ENCODE assay signal across 1 cellular context in the genomic region with DNA sequence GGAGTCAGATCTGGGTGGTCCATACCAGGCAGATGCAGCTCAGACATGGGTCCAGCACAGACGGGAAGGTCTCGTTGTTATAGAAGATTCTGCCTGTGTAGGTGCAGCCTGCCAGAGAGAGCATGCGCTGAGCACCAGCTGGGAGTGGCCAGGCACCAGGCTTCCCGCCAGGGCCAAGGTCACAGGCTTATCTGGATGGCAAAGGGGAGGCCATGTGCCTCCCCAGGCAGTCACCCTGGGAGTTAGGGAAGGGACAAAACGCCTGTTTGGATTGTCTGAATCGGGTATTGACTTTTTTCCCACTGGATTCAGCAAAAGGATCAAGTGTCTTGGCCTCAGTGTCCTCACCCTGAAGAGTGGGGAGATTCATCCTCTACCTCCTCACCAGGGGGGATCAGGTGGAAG.
TF ChIP-seq lines count a peak whose summit lies in the region.

No MANE protein-coding gene starts in this region.

TF ChIP-seq in HepG2, 621 proteins besides CTCF, POLR2A, EP300 and RAD21 (continued from another document and continues in another):
- TF ChIP-seq, protein P1, sequence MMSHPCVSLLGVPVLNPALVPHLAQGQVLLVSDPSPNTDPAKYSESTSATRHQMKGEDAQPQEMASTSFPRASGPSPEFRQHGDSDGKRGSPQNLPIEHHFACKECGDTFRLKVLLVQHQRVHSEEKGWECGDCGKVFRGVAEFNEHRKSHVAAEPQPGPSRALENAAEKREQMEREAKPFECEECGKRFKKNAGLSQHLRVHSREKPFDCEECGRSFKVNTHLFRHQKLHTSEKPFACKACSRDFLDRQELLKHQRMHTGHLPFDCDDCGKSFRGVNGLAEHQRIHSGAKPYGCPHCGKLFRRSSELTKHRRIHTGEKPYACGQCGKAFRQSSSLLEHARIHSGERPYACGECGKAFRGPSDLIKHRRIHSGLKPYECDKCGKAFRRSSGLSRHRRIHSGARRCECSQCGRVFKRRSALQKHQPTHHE (CRISPR knock-in tag; IDR thresholded peaks at IDR 0.05; ENCODE audit: borderline replicate concordance), result no peak
- TF ChIP-seq, protein P2, sequence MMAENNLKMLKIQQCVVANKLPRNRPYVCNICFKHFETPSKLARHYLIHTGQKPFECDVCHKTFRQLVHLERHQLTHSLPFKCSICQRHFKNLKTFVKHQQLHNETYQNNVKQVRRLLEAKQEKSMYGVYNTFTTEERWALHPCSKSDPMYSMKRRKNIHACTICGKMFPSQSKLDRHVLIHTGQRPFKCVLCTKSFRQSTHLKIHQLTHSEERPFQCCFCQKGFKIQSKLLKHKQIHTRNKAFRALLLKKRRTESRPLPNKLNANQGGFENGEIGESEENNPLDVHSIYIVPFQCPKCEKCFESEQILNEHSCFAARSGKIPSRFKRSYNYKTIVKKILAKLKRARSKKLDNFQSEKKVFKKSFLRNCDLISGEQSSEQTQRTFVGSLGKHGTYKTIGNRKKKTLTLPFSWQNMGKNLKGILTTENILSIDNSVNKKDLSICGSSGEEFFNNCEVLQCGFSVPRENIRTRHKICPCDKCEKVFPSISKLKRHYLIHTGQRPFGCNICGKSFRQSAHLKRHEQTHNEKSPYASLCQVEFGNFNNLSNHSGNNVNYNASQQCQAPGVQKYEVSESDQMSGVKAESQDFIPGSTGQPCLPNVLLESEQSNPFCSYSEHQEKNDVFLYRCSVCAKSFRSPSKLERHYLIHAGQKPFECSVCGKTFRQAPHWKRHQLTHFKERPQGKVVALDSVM (CRISPR knock-in tag; IDR thresholded peaks at IDR 0.05), result peak; percentile 92
- no peak for TF ChIP-seq ZNF7 (CRISPR knock-in tag; IDR thresholded peaks at IDR 0.05)
- TF ChIP-seq GZF1 (CRISPR knock-in tag; IDR thresholded peaks at IDR 0.05), result 0 out of 2 replicates have a peak, but pooled peaks have one; percentile 55
- TF ChIP-seq ZNF549 (CRISPR knock-in tag; IDR thresholded peaks at IDR 0.05), result no peak
- TF ChIP-seq ZNF362 (CRISPR knock-in tag; IDR thresholded peaks at IDR 0.05; ENCODE audit: borderline replicate concordance), result no peak
- TF ChIP-seq FOSL2 (CRISPR knock-in tag; IDR thresholded peaks at IDR 0.05), result peak; percentile 35; the same call in 1 of the 2 replicates
- no peak for TF ChIP-seq ZNF460 (CRISPR knock-in tag; IDR thresholded peaks at IDR 0.05; ENCODE audit: borderline replicate concordance)
- TF ChIP-seq DNMT3B (CRISPR knock-in tag; conservative IDR thresholded peaks at IDR 0.05), result no peak
- TF ChIP-seq, protein P3, sequence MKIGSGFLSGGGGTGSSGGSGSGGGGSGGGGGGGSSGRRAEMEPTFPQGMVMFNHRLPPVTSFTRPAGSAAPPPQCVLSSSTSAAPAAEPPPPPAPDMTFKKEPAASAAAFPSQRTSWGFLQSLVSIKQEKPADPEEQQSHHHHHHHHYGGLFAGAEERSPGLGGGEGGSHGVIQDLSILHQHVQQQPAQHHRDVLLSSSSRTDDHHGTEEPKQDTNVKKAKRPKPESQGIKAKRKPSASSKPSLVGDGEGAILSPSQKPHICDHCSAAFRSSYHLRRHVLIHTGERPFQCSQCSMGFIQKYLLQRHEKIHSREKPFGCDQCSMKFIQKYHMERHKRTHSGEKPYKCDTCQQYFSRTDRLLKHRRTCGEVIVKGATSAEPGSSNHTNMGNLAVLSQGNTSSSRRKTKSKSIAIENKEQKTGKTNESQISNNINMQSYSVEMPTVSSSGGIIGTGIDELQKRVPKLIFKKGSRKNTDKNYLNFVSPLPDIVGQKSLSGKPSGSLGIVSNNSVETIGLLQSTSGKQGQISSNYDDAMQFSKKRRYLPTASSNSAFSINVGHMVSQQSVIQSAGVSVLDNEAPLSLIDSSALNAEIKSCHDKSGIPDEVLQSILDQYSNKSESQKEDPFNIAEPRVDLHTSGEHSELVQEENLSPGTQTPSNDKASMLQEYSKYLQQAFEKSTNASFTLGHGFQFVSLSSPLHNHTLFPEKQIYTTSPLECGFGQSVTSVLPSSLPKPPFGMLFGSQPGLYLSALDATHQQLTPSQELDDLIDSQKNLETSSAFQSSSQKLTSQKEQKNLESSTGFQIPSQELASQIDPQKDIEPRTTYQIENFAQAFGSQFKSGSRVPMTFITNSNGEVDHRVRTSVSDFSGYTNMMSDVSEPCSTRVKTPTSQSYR (CRISPR knock-in tag; IDR thresholded peaks at IDR 0.05; ENCODE audit: borderline replicate concordance), result no peak
- TF ChIP-seq, protein P4, sequence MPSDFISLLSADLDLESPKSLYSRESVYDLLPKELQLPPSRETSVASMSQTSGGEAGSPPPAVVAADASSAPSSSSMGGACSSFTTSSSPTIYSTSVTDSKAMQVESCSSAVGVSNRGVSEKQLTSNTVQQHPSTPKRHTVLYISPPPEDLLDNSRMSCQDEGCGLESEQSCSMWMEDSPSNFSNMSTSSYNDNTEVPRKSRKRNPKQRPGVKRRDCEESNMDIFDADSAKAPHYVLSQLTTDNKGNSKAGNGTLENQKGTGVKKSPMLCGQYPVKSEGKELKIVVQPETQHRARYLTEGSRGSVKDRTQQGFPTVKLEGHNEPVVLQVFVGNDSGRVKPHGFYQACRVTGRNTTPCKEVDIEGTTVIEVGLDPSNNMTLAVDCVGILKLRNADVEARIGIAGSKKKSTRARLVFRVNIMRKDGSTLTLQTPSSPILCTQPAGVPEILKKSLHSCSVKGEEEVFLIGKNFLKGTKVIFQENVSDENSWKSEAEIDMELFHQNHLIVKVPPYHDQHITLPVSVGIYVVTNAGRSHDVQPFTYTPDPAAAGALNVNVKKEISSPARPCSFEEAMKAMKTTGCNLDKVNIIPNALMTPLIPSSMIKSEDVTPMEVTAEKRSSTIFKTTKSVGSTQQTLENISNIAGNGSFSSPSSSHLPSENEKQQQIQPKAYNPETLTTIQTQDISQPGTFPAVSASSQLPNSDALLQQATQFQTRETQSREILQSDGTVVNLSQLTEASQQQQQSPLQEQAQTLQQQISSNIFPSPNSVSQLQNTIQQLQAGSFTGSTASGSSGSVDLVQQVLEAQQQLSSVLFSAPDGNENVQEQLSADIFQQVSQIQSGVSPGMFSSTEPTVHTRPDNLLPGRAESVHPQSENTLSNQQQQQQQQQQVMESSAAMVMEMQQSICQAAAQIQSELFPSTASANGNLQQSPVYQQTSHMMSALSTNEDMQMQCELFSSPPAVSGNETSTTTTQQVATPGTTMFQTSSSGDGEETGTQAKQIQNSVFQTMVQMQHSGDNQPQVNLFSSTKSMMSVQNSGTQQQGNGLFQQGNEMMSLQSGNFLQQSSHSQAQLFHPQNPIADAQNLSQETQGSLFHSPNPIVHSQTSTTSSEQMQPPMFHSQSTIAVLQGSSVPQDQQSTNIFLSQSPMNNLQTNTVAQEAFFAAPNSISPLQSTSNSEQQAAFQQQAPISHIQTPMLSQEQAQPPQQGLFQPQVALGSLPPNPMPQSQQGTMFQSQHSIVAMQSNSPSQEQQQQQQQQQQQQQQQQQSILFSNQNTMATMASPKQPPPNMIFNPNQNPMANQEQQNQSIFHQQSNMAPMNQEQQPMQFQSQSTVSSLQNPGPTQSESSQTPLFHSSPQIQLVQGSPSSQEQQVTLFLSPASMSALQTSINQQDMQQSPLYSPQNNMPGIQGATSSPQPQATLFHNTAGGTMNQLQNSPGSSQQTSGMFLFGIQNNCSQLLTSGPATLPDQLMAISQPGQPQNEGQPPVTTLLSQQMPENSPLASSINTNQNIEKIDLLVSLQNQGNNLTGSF (CRISPR knock-in tag; IDR thresholded peaks at IDR 0.05), result no peak
- no peak for TF ChIP-seq SMAD1 (CRISPR knock-in tag; IDR thresholded peaks at IDR 0.05; ENCODE audit: borderline replicate concordance, low read depth)
- no peak for TF ChIP-seq ZNF138 (CRISPR knock-in tag; IDR thresholded peaks at IDR 0.05; ENCODE audit: low read depth)
- TF ChIP-seq RBM39 (IDR thresholded peaks at IDR 0.05; ENCODE audit: low read depth, low read length, poor library complexity, severe bottlenecking), result no peak
- no peak for TF ChIP-seq ATM (IDR thresholded peaks at IDR 0.05; ENCODE audit: borderline replicate concordance)
- no peak for TF ChIP-seq TMF1 (CRISPR knock-in tag; IDR thresholded peaks at IDR 0.05; ENCODE audit: low read depth)
- no peak for TF ChIP-seq HOXA7 (CRISPR knock-in tag; IDR thresholded peaks at IDR 0.05)
- 0 out of 2 replicates have a peak, but pooled peaks have one; percentile 31 for TF ChIP-seq ZMYM4 (CRISPR knock-in tag; IDR thresholded peaks at IDR 0.05)
- TF ChIP-seq RBAK (CRISPR knock-in tag; IDR thresholded peaks at IDR 0.05), result no peak
- peak; percentile 82 for TF ChIP-seq MED1 (CRISPR knock-in tag; IDR thresholded peaks at IDR 0.05)
- no peak for TF ChIP-seq KLF15 (CRISPR knock-in tag; IDR thresholded peaks at IDR 0.05; ENCODE audit: borderline replicate concordance)
- TF ChIP-seq RELA (CRISPR knock-in tag; IDR thresholded peaks at IDR 0.05), result no peak
- TF ChIP-seq, protein P5, sequence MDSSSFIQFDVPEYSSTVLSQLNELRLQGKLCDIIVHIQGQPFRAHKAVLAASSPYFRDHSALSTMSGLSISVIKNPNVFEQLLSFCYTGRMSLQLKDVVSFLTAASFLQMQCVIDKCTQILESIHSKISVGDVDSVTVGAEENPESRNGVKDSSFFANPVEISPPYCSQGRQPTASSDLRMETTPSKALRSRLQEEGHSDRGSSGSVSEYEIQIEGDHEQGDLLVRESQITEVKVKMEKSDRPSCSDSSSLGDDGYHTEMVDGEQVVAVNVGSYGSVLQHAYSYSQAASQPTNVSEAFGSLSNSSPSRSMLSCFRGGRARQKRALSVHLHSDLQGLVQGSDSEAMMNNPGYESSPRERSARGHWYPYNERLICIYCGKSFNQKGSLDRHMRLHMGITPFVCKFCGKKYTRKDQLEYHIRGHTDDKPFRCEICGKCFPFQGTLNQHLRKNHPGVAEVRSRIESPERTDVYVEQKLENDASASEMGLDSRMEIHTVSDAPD (CRISPR knock-in tag; IDR thresholded peaks at IDR 0.05), result no peak
- no peak for TF ChIP-seq CEBPG (CRISPR knock-in tag; IDR thresholded peaks at IDR 0.05)
- TF ChIP-seq, protein P6, sequence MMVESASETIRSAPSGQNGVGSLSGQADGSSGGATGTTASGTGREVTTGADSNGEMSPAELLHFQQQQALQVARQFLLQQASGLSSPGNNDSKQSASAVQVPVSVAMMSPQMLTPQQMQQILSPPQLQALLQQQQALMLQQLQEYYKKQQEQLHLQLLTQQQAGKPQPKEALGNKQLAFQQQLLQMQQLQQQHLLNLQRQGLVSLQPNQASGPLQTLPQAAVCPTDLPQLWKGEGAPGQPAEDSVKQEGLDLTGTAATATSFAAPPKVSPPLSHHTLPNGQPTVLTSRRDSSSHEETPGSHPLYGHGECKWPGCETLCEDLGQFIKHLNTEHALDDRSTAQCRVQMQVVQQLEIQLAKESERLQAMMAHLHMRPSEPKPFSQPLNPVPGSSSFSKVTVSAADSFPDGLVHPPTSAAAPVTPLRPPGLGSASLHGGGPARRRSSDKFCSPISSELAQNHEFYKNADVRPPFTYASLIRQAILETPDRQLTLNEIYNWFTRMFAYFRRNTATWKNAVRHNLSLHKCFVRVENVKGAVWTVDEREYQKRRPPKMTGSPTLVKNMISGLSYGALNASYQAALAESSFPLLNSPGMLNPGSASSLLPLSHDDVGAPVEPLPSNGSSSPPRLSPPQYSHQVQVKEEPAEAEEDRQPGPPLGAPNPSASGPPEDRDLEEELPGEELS (CRISPR knock-in tag; IDR thresholded peaks at IDR 0.05), result peak; percentile 28; the same call in 1 of the 2 replicates
- TF ChIP-seq, protein P7, sequence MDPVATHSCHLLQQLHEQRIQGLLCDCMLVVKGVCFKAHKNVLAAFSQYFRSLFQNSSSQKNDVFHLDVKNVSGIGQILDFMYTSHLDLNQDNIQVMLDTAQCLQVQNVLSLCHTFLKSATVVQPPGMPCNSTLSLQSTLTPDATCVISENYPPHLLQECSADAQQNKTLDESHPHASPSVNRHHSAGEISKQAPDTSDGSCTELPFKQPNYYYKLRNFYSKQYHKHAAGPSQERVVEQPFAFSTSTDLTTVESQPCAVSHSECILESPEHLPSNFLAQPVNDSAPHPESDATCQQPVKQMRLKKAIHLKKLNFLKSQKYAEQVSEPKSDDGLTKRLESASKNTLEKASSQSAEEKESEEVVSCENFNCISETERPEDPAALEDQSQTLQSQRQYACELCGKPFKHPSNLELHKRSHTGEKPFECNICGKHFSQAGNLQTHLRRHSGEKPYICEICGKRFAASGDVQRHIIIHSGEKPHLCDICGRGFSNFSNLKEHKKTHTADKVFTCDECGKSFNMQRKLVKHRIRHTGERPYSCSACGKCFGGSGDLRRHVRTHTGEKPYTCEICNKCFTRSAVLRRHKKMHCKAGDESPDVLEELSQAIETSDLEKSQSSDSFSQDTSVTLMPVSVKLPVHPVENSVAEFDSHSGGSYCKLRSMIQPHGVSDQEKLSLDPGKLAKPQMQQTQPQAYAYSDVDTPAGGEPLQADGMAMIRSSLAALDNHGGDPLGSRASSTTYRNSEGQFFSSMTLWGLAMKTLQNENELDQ (CRISPR knock-in tag; IDR thresholded peaks at IDR 0.05; ENCODE audit: borderline replicate concordance), result no peak
- peak; percentile 56; the same call in 1 of the 2 replicates for TF ChIP-seq ERF (CRISPR knock-in tag; IDR thresholded peaks at IDR 0.05)
- TF ChIP-seq NRL (CRISPR knock-in tag; IDR thresholded peaks at IDR 0.05; ENCODE audit: borderline replicate concordance), result no peak; the same call in 1 of the 2 replicates
- peak; percentile 36; the same call in 1 of the 2 replicates for TF ChIP-seq ZNF788 (CRISPR knock-in tag; IDR thresholded peaks at IDR 0.05; ENCODE audit: borderline replicate concordance)
- 0 out of 2 replicates have a peak, but pooled peaks have one; percentile 30 for TF ChIP-seq ZBTB7A (CRISPR knock-in tag; IDR thresholded peaks at IDR 0.05)
- no peak for TF ChIP-seq ZBTB7B (CRISPR knock-in tag; IDR thresholded peaks at IDR 0.05)
- no peak for TF ChIP-seq ZSCAN22 (CRISPR knock-in tag; IDR thresholded peaks at IDR 0.05)
- TF ChIP-seq, protein P8, sequence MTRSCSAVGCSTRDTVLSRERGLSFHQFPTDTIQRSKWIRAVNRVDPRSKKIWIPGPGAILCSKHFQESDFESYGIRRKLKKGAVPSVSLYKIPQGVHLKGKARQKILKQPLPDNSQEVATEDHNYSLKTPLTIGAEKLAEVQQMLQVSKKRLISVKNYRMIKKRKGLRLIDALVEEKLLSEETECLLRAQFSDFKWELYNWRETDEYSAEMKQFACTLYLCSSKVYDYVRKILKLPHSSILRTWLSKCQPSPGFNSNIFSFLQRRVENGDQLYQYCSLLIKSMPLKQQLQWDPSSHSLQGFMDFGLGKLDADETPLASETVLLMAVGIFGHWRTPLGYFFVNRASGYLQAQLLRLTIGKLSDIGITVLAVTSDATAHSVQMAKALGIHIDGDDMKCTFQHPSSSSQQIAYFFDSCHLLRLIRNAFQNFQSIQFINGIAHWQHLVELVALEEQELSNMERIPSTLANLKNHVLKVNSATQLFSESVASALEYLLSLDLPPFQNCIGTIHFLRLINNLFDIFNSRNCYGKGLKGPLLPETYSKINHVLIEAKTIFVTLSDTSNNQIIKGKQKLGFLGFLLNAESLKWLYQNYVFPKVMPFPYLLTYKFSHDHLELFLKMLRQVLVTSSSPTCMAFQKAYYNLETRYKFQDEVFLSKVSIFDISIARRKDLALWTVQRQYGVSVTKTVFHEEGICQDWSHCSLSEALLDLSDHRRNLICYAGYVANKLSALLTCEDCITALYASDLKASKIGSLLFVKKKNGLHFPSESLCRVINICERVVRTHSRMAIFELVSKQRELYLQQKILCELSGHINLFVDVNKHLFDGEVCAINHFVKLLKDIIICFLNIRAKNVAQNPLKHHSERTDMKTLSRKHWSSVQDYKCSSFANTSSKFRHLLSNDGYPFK (CRISPR knock-in tag; IDR thresholded peaks at IDR 0.05; ENCODE audit: borderline replicate concordance), result peak; percentile 38; the same call in 1 of the 2 replicates
- TF ChIP-seq ZFP37 (CRISPR knock-in tag; IDR thresholded peaks at IDR 0.05; ENCODE audit: borderline replicate concordance), result no peak
- no peak for TF ChIP-seq ZNF720 (CRISPR knock-in tag; IDR thresholded peaks at IDR 0.05)
